Comparison of ENCODE assay signal across 25 cellular contexts in the genomic region with DNA sequence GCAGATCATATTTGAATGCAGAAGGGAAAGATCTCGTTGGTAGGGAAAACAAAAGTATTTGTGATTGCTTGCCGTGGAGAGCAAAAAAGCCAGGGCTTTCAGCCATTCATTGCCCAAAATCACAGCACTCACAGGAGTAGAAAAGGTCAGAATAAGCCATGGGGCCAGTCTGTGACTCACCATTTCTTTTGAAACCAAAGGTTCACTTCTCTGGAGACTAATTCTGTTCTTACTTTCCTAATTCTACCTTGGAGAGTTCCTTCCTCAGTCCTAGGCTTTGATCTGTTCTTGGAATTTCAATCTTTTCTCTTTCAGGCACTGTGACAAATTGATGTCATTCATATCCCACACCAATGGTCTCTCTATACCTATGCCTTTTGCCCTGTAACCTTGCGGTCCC. TPM values are rescaled to one million over a fixed set of nuclear protein-coding genes. Genes with fewer than 3 reads are reported as not detected.
A peak's percentile ranks its signal among the peaks of the same experiment; 100 is the strongest.
DNase-seq lines count a peak whose midpoint lies in the region; ATAC-seq and TF ChIP-seq lines count a peak whose summit lies in the region.
"Had no signal": no experiment of that assay in that cellular context is flagged by ENCODE, and none has a peak within 500 bp of the region (broad histone marks: within the 10 kb centered on the region; RNA-seq: fewer than 3 reads in every experiment).

No MANE protein-coding gene starts in this region.

- POLR2A ChIA-PET in SK-N-SH (lab: Yijun Ruan, JAX) = no interaction called here

- WGBS in SK-N-SH (ENCODE audit: low lambda C conversion rate) = 74% methylated on average over 3 of the region's 3 CpGs

- no peaks in the 10 kb centered on the region for H3K9me3 Mint-ChIP-seq in neural progenitor cell
- H3K9me3 Mint-ChIP-seq: CD4-positive, alpha-beta T cell; effector memory CD8-positive, alpha-beta T cell had no signal

- DNase-seq in SK-N-SH = no peak
- peak; percentile 28 for DNase-seq in choroid plexus epithelial cell (ENCODE audit: low read depth)
- DNase-seq in renal cortical epithelial cell (ENCODE audit: low read depth) = peak; percentile 61
- no peak for DNase-seq in putamen (ENCODE audit: low spot score)
- DNase-seq in neural progenitor cell (ENCODE audit: low spot score) = no peak
- DNase-seq: 8988T; activated CD8-positive, alpha-beta T cell treated with anti-CD3 and anti-CD28 coated beads, Interleukin-2, amount 10 ng/mL, durations not matched to agents 7 days and 5 days; activated effector memory CD4-positive, alpha-beta T cell treated with anti-CD3 and anti-CD28 coated beads, Interleukin-2, amount 50 U/mL, for 16 hours; activated T-cell treated with anti-CD3 and anti-CD28 coated beads for 4 hours; CD4-positive, alpha-beta T cell; colonic mucosa; effector memory CD8-positive, alpha-beta T cell; esophagus squamous epithelium; GOT3; NCI-H82; PC-3; upper lobe of right lung had no signal

- H3K27ac ChIP-seq in SK-N-SH (ENCODE audit: low read depth in 2 of 2, low read length in 1 of 2) (no peak overlapping the region), neural progenitor cell (no peak overlapping the region)
- H3K27ac ChIP-seq: colonic mucosa, neutrophil, prostate gland, upper lobe of right lung had no signal

- H3K79me2 ChIP-seq in SK-N-SH (ENCODE audit: insufficient read depth) = no peaks in the 10 kb centered on the region
- H3K79me2 ChIP-seq in neural progenitor cell (ENCODE audit: low read depth) = no peaks in the 10 kb centered on the region

- H3K4me3 ChIP-seq in SK-N-SH (ENCODE audit: low read depth in 2 of 2, low read length in 1 of 2) = no peak overlapping the region
- H3K4me3 ChIP-seq in choroid plexus epithelial cell (ENCODE audit: low read depth, low read length) = no peak overlapping the region
- H3K4me3 ChIP-seq in neural progenitor cell = no peak overlapping the region
- H3K4me3 ChIP-seq: colonic mucosa, esophagus squamous epithelium, prostate gland, upper lobe of right lung had no signal

- H3K36me3 Mint-ChIP-seq in neural progenitor cell = no peaks in the 10 kb centered on the region

- TF ChIP-seq CTCF in SK-N-SH (IDR thresholded peaks at IDR 0.05) = no peak
- no peak for TF ChIP-seq CTCF in choroid plexus epithelial cell (conservative IDR thresholded peaks at IDR 0.05; ENCODE audit: low read depth, low read length)
- no peak for TF ChIP-seq CTCF in neural progenitor cell (IDR thresholded peaks at IDR 0.05)

- H3K27ac Mint-ChIP-seq in neural progenitor cell = no peak overlapping the region
- H3K27ac Mint-ChIP-seq: activated CD8-positive, alpha-beta T cell treated with anti-CD3 and anti-CD28 coated beads, Interleukin-2, amount 10 ng/mL, durations not matched to agents 7 days and 5 days; CD4-positive, alpha-beta T cell; effector memory CD8-positive, alpha-beta T cell had no signal

- no peaks in the 10 kb centered on the region for H3F3A ChIP-seq in SK-N-SH (replicated peaks; ENCODE audit: insufficient read depth)
- H3F3A ChIP-seq in neural progenitor cell (ENCODE audit: low read depth) = no peaks in the 10 kb centered on the region

- H3K4me2 ChIP-seq in SK-N-SH (no peak overlapping the region), neural progenitor cell (no peak overlapping the region)

- TF ChIP-seq RAD21 in SK-N-SH (IDR thresholded peaks at IDR 0.05; ENCODE audit: low read length) = no peak

- peaks cover 6% of the 10 kb centered on the region for H3K27me3 Mint-ChIP-seq in neural progenitor cell (ENCODE audit: insufficient read depth, low read depth)

- H3K4me3 Mint-ChIP-seq in neural progenitor cell = no peak overlapping the region
- H3K4me3 Mint-ChIP-seq: activated CD8-positive, alpha-beta T cell treated with anti-CD3 and anti-CD28 coated beads, Interleukin-2, amount 10 ng/mL, durations not matched to agents 7 days and 5 days; CD4-positive, alpha-beta T cell; effector memory CD8-positive, alpha-beta T cell had no signal

- H4K20me1 ChIP-seq in SK-N-SH (ENCODE audit: insufficient read depth) (no peaks in the 10 kb centered on the region), neural progenitor cell (ENCODE audit: low read depth) (no peaks in the 10 kb centered on the region)

- ATAC-seq in SK-N-SH treated with all-trans-retinoic acid at 6 μM for 48 hours (no peak), HG03571 (IDR thresholded peaks at IDR 0.05; ENCODE audit: unreplicated experiment) (no peak)
- ATAC-seq: activated CD8-positive, alpha-beta T cell treated with anti-CD3 and anti-CD28 coated beads, Interleukin-2, amount 10 ng/mL, durations not matched to agents 7 days and 5 days; effector memory CD8-positive, alpha-beta T cell; PC-3; upper lobe of right lung had no signal

- H3K4me1 ChIP-seq in SK-N-SH (ENCODE audit: control insufficient read depth in 1 of 2, insufficient read depth in 2 of 2, low read depth in 1 of 2, low read length in 1 of 2) = peaks cover 0 to 9% of the 10 kb centered on the region in 2 experiments; a peak in 1 of 4 replicates
- H3K4me1 ChIP-seq in neural progenitor cell = peaks cover 5% of the 10 kb centered on the region
- H3K4me1 ChIP-seq: colonic mucosa had no signal

- H3K36me3 ChIP-seq in SK-N-SH (replicated peaks in 1 of 2; ENCODE audit: control insufficient read depth in 1 of 2, insufficient read depth in 2 of 2, low read length in 1 of 2) = no peaks in the 10 kb centered on the region
- no peaks in the 10 kb centered on the region for H3K36me3 ChIP-seq in neural progenitor cell
- H3K36me3 ChIP-seq: colonic mucosa, esophagus squamous epithelium, neutrophil, prostate gland, upper lobe of right lung had no signal

- H3K27me3 ChIP-seq in SK-N-SH (ENCODE audit: insufficient read depth) (no peaks in the 10 kb centered on the region), neural progenitor cell (no peaks in the 10 kb centered on the region)
- H3K27me3 ChIP-seq: colonic mucosa had no signal

- TF ChIP-seq EP300 in SK-N-SH (IDR thresholded peaks at IDR 0.05; ENCODE audit: borderline replicate concordance in 1 of 2, low read depth in 1 of 2, low read length in 1 of 2) = no peak

- H2AFZ ChIP-seq in SK-N-SH (ENCODE audit: low read depth) (no peak overlapping the region), neural progenitor cell (replicated peaks) (no peak overlapping the region)

- CTCF ChIA-PET in SK-N-SH (lab: Yijun Ruan, JAX) = interaction anchor here (1.2 to 2.7 kb wide), 2 partner anchors 206 to 222 kb away, joined by 3 to 68 read pairs; no protein-coding TSS in a partner anchor

- H3K9me2 ChIP-seq in SK-N-SH = no peaks in the 10 kb centered on the region

- H3K9ac ChIP-seq in SK-N-SH = no peak overlapping the region
- H3K9ac ChIP-seq in neural progenitor cell = no peak overlapping the region

- no peaks in the 10 kb centered on the region for H3K9me3 ChIP-seq in SK-N-SH
- H3K9me3 ChIP-seq in neural progenitor cell (ENCODE audit: low read depth) = no peaks in the 10 kb centered on the region
- H3K9me3 ChIP-seq: colonic mucosa, esophagus squamous epithelium, neutrophil, prostate gland, upper lobe of right lung had no signal

- H3K4me1 Mint-ChIP-seq in neural progenitor cell = peaks cover 22% of the 10 kb centered on the region

TF ChIP-seq in SK-N-SH treated with all-trans-retinoic acid at 6 μM for 48 hours, 23 proteins besides CTCF, POLR2A, EP300 and RAD21 (continues in another document):
- TF ChIP-seq ZNF70 (CRISPR knock-in tag; IDR thresholded peaks at IDR 0.05) = no peak
- TF ChIP-seq, protein P1, sequence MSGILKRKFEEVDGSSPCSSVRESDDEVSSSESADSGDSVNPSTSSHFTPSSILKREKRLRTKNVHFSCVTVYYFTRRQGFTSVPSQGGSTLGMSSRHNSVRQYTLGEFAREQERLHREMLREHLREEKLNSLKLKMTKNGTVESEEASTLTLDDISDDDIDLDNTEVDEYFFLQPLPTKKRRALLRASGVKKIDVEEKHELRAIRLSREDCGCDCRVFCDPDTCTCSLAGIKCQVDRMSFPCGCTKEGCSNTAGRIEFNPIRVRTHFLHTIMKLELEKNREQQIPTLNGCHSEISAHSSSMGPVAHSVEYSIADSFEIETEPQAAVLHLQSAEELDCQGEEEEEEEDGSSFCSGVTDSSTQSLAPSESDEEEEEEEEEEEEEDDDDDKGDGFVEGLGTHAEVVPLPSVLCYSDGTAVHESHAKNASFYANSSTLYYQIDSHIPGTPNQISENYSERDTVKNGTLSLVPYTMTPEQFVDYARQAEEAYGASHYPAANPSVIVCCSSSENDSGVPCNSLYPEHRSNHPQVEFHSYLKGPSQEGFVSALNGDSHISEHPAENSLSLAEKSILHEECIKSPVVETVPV (CRISPR knock-in tag; IDR thresholded peaks at IDR 0.05) = no peak
- TF ChIP-seq ARNTL (CRISPR knock-in tag; IDR thresholded peaks at IDR 0.05; ENCODE audit: borderline replicate concordance, low read depth) = no peak
- no peak for TF ChIP-seq ZC3H10 (CRISPR knock-in tag; IDR thresholded peaks at IDR 0.05)
- no peak for TF ChIP-seq GLIS3 (CRISPR knock-in tag; IDR thresholded peaks at IDR 0.05)

TF ChIP-seq in PFSK-1, 5 proteins besides CTCF, POLR2A, EP300 and RAD21 (continues in another document):
- TF ChIP-seq, protein P2, sequence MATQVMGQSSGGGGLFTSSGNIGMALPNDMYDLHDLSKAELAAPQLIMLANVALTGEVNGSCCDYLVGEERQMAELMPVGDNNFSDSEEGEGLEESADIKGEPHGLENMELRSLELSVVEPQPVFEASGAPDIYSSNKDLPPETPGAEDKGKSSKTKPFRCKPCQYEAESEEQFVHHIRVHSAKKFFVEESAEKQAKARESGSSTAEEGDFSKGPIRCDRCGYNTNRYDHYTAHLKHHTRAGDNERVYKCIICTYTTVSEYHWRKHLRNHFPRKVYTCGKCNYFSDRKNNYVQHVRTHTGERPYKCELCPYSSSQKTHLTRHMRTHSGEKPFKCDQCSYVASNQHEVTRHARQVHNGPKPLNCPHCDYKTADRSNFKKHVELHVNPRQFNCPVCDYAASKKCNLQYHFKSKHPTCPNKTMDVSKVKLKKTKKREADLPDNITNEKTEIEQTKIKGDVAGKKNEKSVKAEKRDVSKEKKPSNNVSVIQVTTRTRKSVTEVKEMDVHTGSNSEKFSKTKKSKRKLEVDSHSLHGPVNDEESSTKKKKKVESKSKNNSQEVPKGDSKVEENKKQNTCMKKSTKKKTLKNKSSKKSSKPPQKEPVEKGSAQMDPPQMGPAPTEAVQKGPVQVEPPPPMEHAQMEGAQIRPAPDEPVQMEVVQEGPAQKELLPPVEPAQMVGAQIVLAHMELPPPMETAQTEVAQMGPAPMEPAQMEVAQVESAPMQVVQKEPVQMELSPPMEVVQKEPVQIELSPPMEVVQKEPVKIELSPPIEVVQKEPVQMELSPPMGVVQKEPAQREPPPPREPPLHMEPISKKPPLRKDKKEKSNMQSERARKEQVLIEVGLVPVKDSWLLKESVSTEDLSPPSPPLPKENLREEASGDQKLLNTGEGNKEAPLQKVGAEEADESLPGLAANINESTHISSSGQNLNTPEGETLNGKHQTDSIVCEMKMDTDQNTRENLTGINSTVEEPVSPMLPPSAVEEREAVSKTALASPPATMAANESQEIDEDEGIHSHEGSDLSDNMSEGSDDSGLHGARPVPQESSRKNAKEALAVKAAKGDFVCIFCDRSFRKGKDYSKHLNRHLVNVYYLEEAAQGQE (IDR thresholded peaks at IDR 0.05; ENCODE audit: insufficient read depth in 1 of 2, low read depth in 2 of 2, low read length in 2 of 2) = peak; percentile 63 to 82; a peak in 3 of 4 replicates

RNA-seq across cellular contexts. Expression of a gene that starts 54.1 kb away (rescaled TPM):
- 0.08 and 0.10 TPM in 2 replicates for polyA plus RNA-seq in SK-N-SH (2012; rRNA removed)
- 0.04 and 0.09 TPM in 2 replicates for polyA plus RNA-seq in SK-N-SH (2012; cell fraction: cytosol; rRNA removed)
- 0.08 and 0.12 TPM in 2 replicates for polyA plus RNA-seq in SK-N-SH (2012; cell fraction: nucleus; rRNA removed)
- polyA plus RNA-seq in PFSK-1 (2012; ENCODE audit: insufficient read length, low read depth) = not detected
- total RNA-seq in renal cortical epithelial cell (not detected in 2 replicates), neural progenitor cell (ENCODE audit: low replicate concordance) (not detected in 2 replicates)
- total RNA-seq: activated CD8-positive, alpha-beta T cell treated with anti-CD3 and anti-CD28 coated beads, Interleukin-2, amount 10 ng/mL, durations not matched to agents 7 days and 5 days; CD4-positive, alpha-beta T cell; kidney epithelial cell; lung microvascular endothelial cell; PC-3; T-helper 1 cell treated with Interleukin-12 subunit alpha and Interleukin-12 subunit beta and Interleukin-4 antibody, amounts not matched to agents 30 ng/mL and 1 ng/mL, for 36 hours had no signal

Comparison
In these comparisons a context has a peak if more than half of its experiments do, and no peak if none do; other contexts are left out.
1. DNase-seq: peak in choroid plexus epithelial cell (single experiment) and renal cortical epithelial cell (single experiment); none in SK-N-SH (single experiment), putamen (single experiment) and neural progenitor cell (single experiment).